ENCODE assay signal across 12 cellular contexts in the genomic region with DNA sequence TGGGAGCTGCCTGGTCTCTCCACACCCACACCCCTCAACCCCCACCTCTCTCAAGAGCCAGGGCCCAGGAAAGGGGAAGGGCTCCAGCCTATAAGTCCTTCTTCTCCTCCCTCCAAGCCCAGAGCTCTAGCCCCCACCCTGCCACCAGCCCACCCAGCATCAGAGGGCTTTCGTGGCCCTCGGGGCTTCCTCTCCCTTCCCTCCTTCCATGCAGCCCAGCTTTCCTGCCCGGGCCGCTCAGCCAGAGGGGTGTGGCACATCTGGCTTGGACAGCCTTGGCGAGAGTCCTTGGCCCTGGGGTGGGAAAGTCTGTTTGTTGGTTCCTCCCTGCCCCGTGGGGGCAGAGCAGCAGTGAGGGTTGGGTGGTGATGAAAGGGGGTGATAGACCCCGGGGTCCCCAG. TPM values are rescaled to one million over a fixed set of nuclear protein-coding genes. Genes with fewer than 3 reads are reported as not detected.
DNase-seq lines count a peak whose midpoint lies in the region; ATAC-seq and TF ChIP-seq lines count a peak whose summit lies in the region.
"Had no signal": no experiment of that assay in that cellular context is flagged by ENCODE, and none has a peak within 500 bp of the region (broad histone marks: within the 10 kb centered on the region; RNA-seq: fewer than 3 reads in every experiment).

No MANE protein-coding gene starts in this region.

- H3K9me3 ChIP-seq in mesodermal cell (ENCODE audit: control insufficient read depth, low read length) = no peaks in the 10 kb centered on the region
- no peaks in the 10 kb centered on the region for H3K9me3 ChIP-seq in tibial nerve

- no peak for TF ChIP-seq EP300 in tibial nerve (IDR thresholded peaks at IDR 0.05)

- no peak for TF ChIP-seq CTCF in tibial nerve (IDR thresholded peaks at IDR 0.05)

- H3K9me3 Mint-ChIP-seq in activated CD8-positive, alpha-beta T cell treated with anti-CD3 and anti-CD28 coated beads, Interleukin-2, amount 10 ng/mL, durations not matched to agents 7 days and 5 days (ENCODE audit: insufficient read depth) = no peaks in the 10 kb centered on the region

- peaks cover 9% of the 10 kb centered on the region for H3K27me3 Mint-ChIP-seq in activated CD8-positive, alpha-beta T cell treated with anti-CD3 and anti-CD28 coated beads, Interleukin-2, amount 10 ng/mL, durations not matched to agents 7 days and 5 days (ENCODE audit: low read depth)

- no peaks in the 10 kb centered on the region for H3K4me1 Mint-ChIP-seq in activated CD8-positive, alpha-beta T cell treated with anti-CD3 and anti-CD28 coated beads, Interleukin-2, amount 10 ng/mL, durations not matched to agents 7 days and 5 days (ENCODE audit: low read depth)

- H3K27me3 ChIP-seq in tibial nerve = no peaks in the 10 kb centered on the region

- H3K4me1 ChIP-seq in mesodermal cell (ENCODE audit: control insufficient read depth, insufficient read depth, low read length, poor library complexity, severe bottlenecking) (peaks cover 45% of the 10 kb centered on the region), tibial nerve (peaks cover 0 to 66% (median 21%) of the 10 kb centered on the region in 4 donors)

- H3K27ac Mint-ChIP-seq in activated CD8-positive, alpha-beta T cell treated with anti-CD3 and anti-CD28 coated beads, Interleukin-2, amount 10 ng/mL, durations not matched to agents 7 days and 5 days = no peak overlapping the region

- no peak overlapping the region for H3K4me3 Mint-ChIP-seq in activated CD8-positive, alpha-beta T cell treated with anti-CD3 and anti-CD28 coated beads, Interleukin-2, amount 10 ng/mL, durations not matched to agents 7 days and 5 days

- CTCF ChIA-PET in activated CD8-positive, alpha-beta T cell treated with anti-CD3 and anti-CD28 coated beads, Interleukin-2, amount 10 ng/mL, durations not matched to agents 7 days and 5 days (lab: Charles Lee) = interaction anchor here (0.9 to 4.7 kb wide), 3 partner anchors 33 to 210 kb away, joined by 3 to 39 read pairs (median 3); no protein-coding TSS in a partner anchor

- H3K27ac ChIP-seq in mesodermal cell (ENCODE audit: low read depth, low read length, severe bottlenecking) = peak overlapping the region; percentile 84
- H3K27ac ChIP-seq in tibial nerve = peak overlapping the region in 3 of 4 donors; percentile 9 to 83 (median 76)
- H3K27ac ChIP-seq: 22Rv1 had no signal

- POLR2A ChIA-PET in activated CD8-positive, alpha-beta T cell treated with anti-CD3 and anti-CD28 coated beads, Interleukin-2, amount 10 ng/mL, durations not matched to agents 7 days and 5 days (lab: Charles Lee) = no interaction called here

- DNase-seq in DMS 273 (lab: John Stamatoyannopoulos, UW; ENCODE audit: unreplicated experiment) = peak; percentile 21
- no peak for DNase-seq in DMS 273 treated with DMSO at 0.1 percent for 48 hours (lab: John Stamatoyannopoulos, UW)
- peak; percentile 64 to 66 for DNase-seq in tibial nerve (ENCODE audit: low spot score in 2 of 2)
- DNase-seq in NCI-H82 (lab: John Stamatoyannopoulos, UW) = no peak
- DNase-seq in activated T-cell treated with anti-CD3 and anti-CD28 coated beads for 4 hours = no peak
- DNase-seq in activated CD8-positive, alpha-beta T cell treated with anti-CD3 and anti-CD28 coated beads, Interleukin-2, amount 10 ng/mL, durations not matched to agents 7 days and 5 days = no peak
- DNase-seq: activated CD8-positive, alpha-beta memory T cell treated with anti-CD3 and anti-CD28 coated beads, Interleukin-2, amount 50 U/mL, for 4 hours; NCI-H1436; retina had no signal

- no peaks in the 10 kb centered on the region for H3K36me3 Mint-ChIP-seq in activated CD8-positive, alpha-beta T cell treated with anti-CD3 and anti-CD28 coated beads, Interleukin-2, amount 10 ng/mL, durations not matched to agents 7 days and 5 days (ENCODE audit: low read depth)

- WGBS in mesodermal cell (ENCODE audit: insufficient coverage in 2 of 2), 2 experiments = 59% methylated on average over 3 of the region's 7 CpGs; no CpG with 5 or more reads in 1 of the 2 experiments
- WGBS in tibial nerve, 2 donors = 20 to 23% methylated on average over 3 to 7 of the region's 7 CpGs

- peak; percentile 66 for ATAC-seq in esophagus mucosa
- ATAC-seq in activated CD8-positive, alpha-beta T cell treated with anti-CD3 and anti-CD28 coated beads, Interleukin-2, amount 10 ng/mL, durations not matched to agents 7 days and 5 days = no peak

- H3K36me3 ChIP-seq in mesodermal cell (ENCODE audit: control insufficient read depth, insufficient read depth, low read length) (peaks cover 11% of the 10 kb centered on the region), tibial nerve (no peaks in the 10 kb centered on the region)

- no peak overlapping the region for H3K4me3 ChIP-seq in mesodermal cell (ENCODE audit: extremely low read depth, insufficient read depth, low read length, poor library complexity, severe bottlenecking)
- no peak overlapping the region for H3K4me3 ChIP-seq in tibial nerve

- no peak for TF ChIP-seq POLR2A in tibial nerve (IDR thresholded peaks at IDR 0.05)

RNA-seq across cellular contexts. Expression of a gene that starts 7.1 kb away (rescaled TPM):
- total RNA-seq in esophagus mucosa (27.7 TPM), tibial nerve (100 to 1,000 TPM; 461 to 648 (median 565) TPM)
- 26.9 TPM for polyA plus RNA-seq in mesodermal cell (2013, experiment 1 of 2)
- 24.8 TPM for polyA plus RNA-seq in mesodermal cell (2013, experiment 2 of 2)
- total RNA-seq in activated CD8-positive, alpha-beta T cell treated with anti-CD3 and anti-CD28 coated beads, Interleukin-2, amount 10 ng/mL, durations not matched to agents 7 days and 5 days = 10 to 100 TPM; 28.9 to 29.8 TPM

Comparison
In these comparisons a context has a peak if more than half of its experiments do, and no peak if none do; other contexts are left out.
1. DNase-seq: peak in DMS 273 (single experiment) and tibial nerve (2 of 2); none in DMS 273 treated with DMSO at 0.1 percent for 48 hours (single experiment), NCI-H82 (single experiment), activated T-cell treated with anti-CD3 and anti-CD28 coated beads for 4 hours (single experiment) and activated CD8-positive, alpha-beta T cell treated with anti-CD3 and anti-CD28 coated beads, Interleukin-2, amount 10 ng/mL, durations not matched to agents 7 days and 5 days (single experiment).
2. RNA of a gene that starts 7.1 kb away (total RNA-seq): 461 to 648 TPM in tibial nerve; 28.9 to 29.8 TPM in activated CD8-positive, alpha-beta T cell treated with anti-CD3 and anti-CD28 coated beads, Interleukin-2, amount 10 ng/mL, durations not matched to agents 7 days and 5 days and 27.7 TPM in esophagus mucosa (single experiment); every median in the first group is over 10 times any median in the second.